24 cellular contexts compared by ENCODE assay signal in the genomic region with DNA sequence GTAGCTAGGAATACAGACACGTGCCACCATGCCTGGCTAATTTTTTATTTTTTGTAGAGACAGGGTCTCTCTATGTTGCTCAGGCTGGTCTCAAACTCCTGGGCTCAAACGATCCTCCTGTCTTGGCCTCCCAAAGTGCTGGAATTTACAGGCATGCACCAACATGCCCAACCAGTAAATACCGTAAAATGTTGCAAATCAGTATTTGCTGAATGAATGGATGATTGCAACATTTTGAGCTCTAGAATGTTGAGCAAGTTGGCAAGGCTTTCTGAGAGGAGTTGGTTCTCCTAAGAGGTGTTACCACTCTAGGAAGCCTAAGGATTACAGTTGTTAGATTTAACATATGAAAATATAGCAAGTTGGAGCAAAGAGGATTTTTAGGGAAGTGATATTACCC. TPM values are rescaled to one million over a fixed set of nuclear protein-coding genes. Genes with fewer than 3 reads are reported as not detected.
A peak's percentile ranks its signal among the peaks of the same experiment; 100 is the strongest.
DNase-seq lines count a peak whose midpoint lies in the region; ATAC-seq, FAIRE-seq and TF ChIP-seq lines count a peak whose summit lies in the region.
"Had no signal": no experiment of that assay in that cellular context is flagged by ENCODE, and none has a peak within 500 bp of the region (broad histone marks: within the 10 kb centered on the region; RNA-seq: fewer than 3 reads in every experiment).

No MANE protein-coding gene starts in this region.

- TF ChIP-seq EP300 in HepG2 (IDR thresholded peaks at IDR 0.05; ENCODE audit: low read depth in 2 of 2, low read length in 2 of 2): no peak
- TF ChIP-seq EP300 in HepG2 (CRISPR knock-in tag; IDR thresholded peaks at IDR 0.05; ENCODE audit: borderline replicate concordance): no peak

- H2AFZ ChIP-seq in GM23248 (no peak overlapping the region), HepG2 (ENCODE audit: low read length) (no peak overlapping the region)
- H2AFZ ChIP-seq: neural progenitor cell had no signal

- H3F3A ChIP-seq in GM23248 (ENCODE audit: insufficient read depth): peaks cover under 1% of the 10 kb centered on the region; the same call in 1 of the 2 replicates

- DNase-seq in GM23248: peak; percentile 17
- peak; percentile 10 for DNase-seq in NCI-H226
- peak; percentile 25 for DNase-seq in choroid plexus epithelial cell (ENCODE audit: low read depth)
- DNase-seq in HepG2 (ENCODE audit: low spot score): no peak
- DNase-seq in NAMALWA (ENCODE audit: low spot score): no peak
- DNase-seq: activated CD4-positive, CD25-positive, alpha-beta regulatory T cell treated with anti-CD3 and anti-CD28 coated beads, Interleukin-2, amount 50 U/mL, for 72 hours; activated CD8-positive, alpha-beta T cell treated with anti-CD3 and anti-CD28 coated beads for 36 hours; activated effector memory CD4-positive, alpha-beta T cell treated with anti-CD3 and anti-CD28 coated beads, Interleukin-2, amount 50 U/mL, for 16 hours; CD4-positive, alpha-beta T cell; endodermal cell; KG1; NCI-H1048; NCI-H2029 treated with DMSO at 0.1 percent for 48 hours; NCI-H345; NCI-H774; Right ventricle myocardium superior; stimulated activated CD4-positive, alpha-beta T cell treated with anti-CD3 and anti-CD28 coated beads, Interleukin-15, amount 100 ng/mL, for 24 hours; stimulated activated naive CD8-positive, alpha-beta T cell treated with anti-CD3 and anti-CD28 coated beads, Interleukin-15, Interleukin-2, amounts not matched to agents 100 U/mL and 50 U/mL, for 24 hours had no signal

- H3K9ac ChIP-seq in GM23248: no peak overlapping the region
- no peak overlapping the region for H3K9ac ChIP-seq in HepG2 (ENCODE audit: insufficient read depth, low read depth, low read length)
- H3K9ac ChIP-seq: neural progenitor cell had no signal

- intact Hi-C loops in HepG2 (cut with micrococcal nuclease; ENCODE audit: unreplicated experiment): no loop called here

- POLR2A ChIA-PET in HepG2 (lab: Yijun Ruan, JAX): interaction anchor here (1.0 to 1.4 kb wide), 2 partner anchors 9 to 15 kb away, joined by 3 to 4 read pairs; a partner anchor contains a TSS

- TF ChIP-seq POLR2A in HepG2 (IDR thresholded peaks at IDR 0.05; ENCODE audit: insufficient read depth in 1 of 2, low read depth in 2 of 2, low read length in 2 of 2): no peak

- ATAC-seq in HepG2 (no peak), GM18861 (IDR thresholded peaks at IDR 0.05; ENCODE audit: unreplicated experiment) (no peak), GM21723 (IDR thresholded peaks at IDR 0.05; ENCODE audit: unreplicated experiment) (no peak)
- ATAC-seq: activated CD8-positive, alpha-beta T cell treated with anti-CD3 and anti-CD28 coated beads for 36 hours; sciatic nerve; stimulated activated naive CD8-positive, alpha-beta T cell treated with anti-CD3 and anti-CD28 coated beads, Interleukin-15, Interleukin-2, amounts not matched to agents 100 U/mL and 50 U/mL, for 24 hours had no signal

- TF ChIP-seq RAD21 in HepG2 (CRISPR knock-in tag; IDR thresholded peaks at IDR 0.05): no peak

- H3K4me2 ChIP-seq in GM23248 (ENCODE audit: unreplicated experiment) (no peak overlapping the region), HepG2 (ENCODE audit: low read depth, low read length) (no peak overlapping the region)
- H3K4me2 ChIP-seq: neural progenitor cell had no signal

- no peaks in the 10 kb centered on the region for H3K4me1 ChIP-seq in GM23248 (ENCODE audit: insufficient read depth)
- H3K4me1 ChIP-seq in HepG2 (ENCODE audit: insufficient read depth, low read length): peaks cover 8% of the 10 kb centered on the region
- H3K4me1 ChIP-seq: neural progenitor cell had no signal

- H3K9me3 ChIP-seq in GM23248 (ENCODE audit: low read depth) (no peaks in the 10 kb centered on the region), HepG2 (ENCODE audit: low read length) (no peaks in the 10 kb centered on the region)
- H3K9me3 ChIP-seq: thoracic aorta had no signal

- H3K79me2 ChIP-seq in GM23248 (ENCODE audit: insufficient read depth) (no peaks in the 10 kb centered on the region), HepG2 (ENCODE audit: insufficient read depth, low read length) (no peaks in the 10 kb centered on the region)

- TF ChIP-seq CTCF in choroid plexus epithelial cell (conservative IDR thresholded peaks at IDR 0.05; ENCODE audit: low read depth, low read length): no peak
- TF ChIP-seq CTCF in HepG2 (CRISPR knock-in tag; IDR thresholded peaks at IDR 0.05): no peak

- H3K9me2 ChIP-seq in GM23248 (ENCODE audit: insufficient read depth): no peaks in the 10 kb centered on the region

- H4K20me1 ChIP-seq in GM23248 (ENCODE audit: insufficient read depth): no peaks in the 10 kb centered on the region
- no peaks in the 10 kb centered on the region for H4K20me1 ChIP-seq in HepG2 (ENCODE audit: insufficient read depth, low read length)

- no peak overlapping the region for H3K4me3 ChIP-seq in GM23248
- H3K4me3 ChIP-seq in choroid plexus epithelial cell (ENCODE audit: low read depth, low read length): no peak overlapping the region
- no peak overlapping the region for H3K4me3 ChIP-seq in HepG2 (replicated peaks in 1 of 3; ENCODE audit: insufficient read depth in 1 of 3, low read depth in 2 of 3, low read length in 3 of 3)
- H3K4me3 ChIP-seq: neural progenitor cell, thoracic aorta had no signal

- FAIRE-seq in HepG2 (lab: Jason Lieb, UNC): no peak
- FAIRE-seq: colon had no signal

- H3K27me3 ChIP-seq in GM23248 (replicated peaks; ENCODE audit: insufficient read depth) (no peaks in the 10 kb centered on the region), HepG2 (ENCODE audit: control insufficient read depth in 1 of 2, insufficient read depth in 2 of 2, low read length in 2 of 2) (no peaks in the 10 kb centered on the region)
- H3K27me3 ChIP-seq: neural progenitor cell had no signal

- no TSS peak for BruUV-seq in HepG2 (replicated peaks; lab: Mats Ljungman, UMichigan)

- H3K36me3 ChIP-seq in GM23248 (ENCODE audit: low read depth) (no peaks in the 10 kb centered on the region), HepG2 (replicated peaks in 1 of 2; ENCODE audit: control insufficient read depth in 1 of 2, insufficient read depth in 2 of 2, low read length in 2 of 2) (no peaks in the 10 kb centered on the region)
- H3K36me3 ChIP-seq: neural progenitor cell, thoracic aorta had no signal

- 79 to 84% methylated on average over 3 of the region's 3 CpGs for WGBS in GM23248 (ENCODE audit: low coverage in 1 of 2, low lambda C conversion rate in 2 of 2, missing lambda C conversion rate in 2 of 2), 2 experiments
- WGBS in HepG2 (ENCODE audit: low lambda C conversion rate): 24% methylated on average over 3 of the region's 3 CpGs

- in situ Hi-C loops in GM23248 (cut with MboI) (no loop called here), HepG2 (cut with HindIII; ENCODE audit: extremely low pct_ligation_motif_present, low pct_unique_long_range_greater_than_20kb) (no loop called here)

- H3K27ac ChIP-seq in GM23248 (no peak overlapping the region), HepG2 (ENCODE audit: extremely low read length, insufficient read depth, low read length) (no peak overlapping the region)
- H3K27ac ChIP-seq: neural progenitor cell, thoracic aorta had no signal

- CTCF ChIA-PET in HepG2 (lab: Yijun Ruan, JAX; ENCODE audit: low intra/inter-chr PET ratio, low total read pairs): no interaction called here

TF ChIP-seq in HepG2, 621 proteins besides CTCF, POLR2A, EP300 and RAD21 (continues in another document):
- TF ChIP-seq, protein P1, sequence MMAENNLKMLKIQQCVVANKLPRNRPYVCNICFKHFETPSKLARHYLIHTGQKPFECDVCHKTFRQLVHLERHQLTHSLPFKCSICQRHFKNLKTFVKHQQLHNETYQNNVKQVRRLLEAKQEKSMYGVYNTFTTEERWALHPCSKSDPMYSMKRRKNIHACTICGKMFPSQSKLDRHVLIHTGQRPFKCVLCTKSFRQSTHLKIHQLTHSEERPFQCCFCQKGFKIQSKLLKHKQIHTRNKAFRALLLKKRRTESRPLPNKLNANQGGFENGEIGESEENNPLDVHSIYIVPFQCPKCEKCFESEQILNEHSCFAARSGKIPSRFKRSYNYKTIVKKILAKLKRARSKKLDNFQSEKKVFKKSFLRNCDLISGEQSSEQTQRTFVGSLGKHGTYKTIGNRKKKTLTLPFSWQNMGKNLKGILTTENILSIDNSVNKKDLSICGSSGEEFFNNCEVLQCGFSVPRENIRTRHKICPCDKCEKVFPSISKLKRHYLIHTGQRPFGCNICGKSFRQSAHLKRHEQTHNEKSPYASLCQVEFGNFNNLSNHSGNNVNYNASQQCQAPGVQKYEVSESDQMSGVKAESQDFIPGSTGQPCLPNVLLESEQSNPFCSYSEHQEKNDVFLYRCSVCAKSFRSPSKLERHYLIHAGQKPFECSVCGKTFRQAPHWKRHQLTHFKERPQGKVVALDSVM (CRISPR knock-in tag; IDR thresholded peaks at IDR 0.05): peak; percentile 74
- TF ChIP-seq FOXA1 (IDR thresholded peaks at IDR 0.05): no peak
- 0 out of 2 replicates have a peak, but pooled peaks have one; percentile 18 for TF ChIP-seq FOXA1 (CRISPR knock-in tag; IDR thresholded peaks at IDR 0.05)
- TF ChIP-seq TP53 (CRISPR knock-in tag; conservative IDR thresholded peaks at IDR 0.05): peak; percentile 96
- no peak for TF ChIP-seq PLRG1 (conservative IDR thresholded peaks at IDR 0.05)

RNA-seq across cellular contexts. Expression of a gene that starts 15.6 kb away (rescaled TPM):
- 32.4 and 55.0 TPM in 2 replicates for total RNA-seq in GM23248 (2014; rRNA removed; shearing (Covaris generic))
- polyA plus RNA-seq in GM23248 (2016; fragmentation: Nextera tagmentation; extraction: Ambion mirVana) (9.9 and 12.0 TPM in 2 replicates), HepG2 (2011; rRNA removed) (6.0 and 6.9 TPM in 2 replicates)
- 18.6 and 22.9 TPM in 2 replicates for total RNA-seq in HepG2 (2016; rRNA removed; fragmentation: Illumina TruSeq; extraction: Trizol)
- 4.9 and 7.2 TPM in 2 replicates for total RNA-seq in HepG2 (2016; cell fraction: cytosol; rRNA removed; fragmentation: Illumina TruSeq; extraction: Trizol; ENCODE audit: low read depth)
- 15.3 and 25.9 TPM in 2 replicates for total RNA-seq in HepG2 (2016; cell fraction: insoluble cytoplasmic fraction; rRNA removed; fragmentation: Illumina TruSeq; extraction: Trizol)
- 6.3 and 7.1 TPM in 2 replicates for total RNA-seq in HepG2 (2016; cell fraction: membrane; rRNA removed; fragmentation: Illumina TruSeq; extraction: Trizol)
- 39.9 and 40.6 TPM in 2 replicates for total RNA-seq in HepG2 (2016; cell fraction: nucleus; rRNA removed; fragmentation: Illumina TruSeq; extraction: Trizol)
- 1.8 and 3.1 TPM in 2 replicates for polyA plus RNA-seq in HepG2 (2011; cell fraction: cytosol; rRNA removed)
- polyA plus RNA-seq in HepG2 (2011; cell fraction: nucleus; rRNA removed): 7.6 and 8.9 TPM in 2 replicates
- polyA plus RNA-seq in HepG2 (2012): 6.0 and 9.1 TPM in 2 replicates
- 1.2 and 1.9 TPM in 2 replicates for polyA plus RNA-seq in HepG2 (2016; cell fraction: cytosol; fragmentation: Illumina TruSeq; extraction: Trizol; ENCODE audit: low read depth)
- 13.9 and 15.8 TPM in 2 replicates for polyA plus RNA-seq in HepG2 (2016; cell fraction: insoluble cytoplasmic fraction; fragmentation: Illumina TruSeq; extraction: Trizol; ENCODE audit: low read depth)
- polyA plus RNA-seq in HepG2 (2016; cell fraction: membrane; fragmentation: Illumina TruSeq; extraction: Trizol; ENCODE audit: low read depth): 2.2 and 2.3 TPM in 2 replicates
- polyA plus RNA-seq in HepG2 (2016; cell fraction: nucleus; fragmentation: Illumina TruSeq; extraction: Trizol; ENCODE audit: insufficient read depth, low read depth): 17.8 and 21.6 TPM in 2 replicates
- polyA minus RNA-seq in HepG2 (2011; rRNA and poly(A)+ RNA removed; ENCODE audit: low replicate concordance): 21.6 and 36.0 TPM in 2 replicates
- polyA minus RNA-seq in HepG2 (2011; cell fraction: cytosol; rRNA and poly(A)+ RNA removed): 9.2 and 11.2 TPM in 2 replicates
- polyA minus RNA-seq in HepG2 (2011; cell fraction: nucleus; rRNA and poly(A)+ RNA removed): 87.3 and 91.9 TPM in 2 replicates

Comparison
In these comparisons a context has a peak if more than half of its experiments do, and no peak if none do; other contexts are left out.
1. DNase-seq: peak in GM23248 (single experiment), NCI-H226 (single experiment) and choroid plexus epithelial cell (single experiment); none in HepG2 (single experiment) and NAMALWA (single experiment).